32 cellular contexts compared by ENCODE assay signal in the genomic region with DNA sequence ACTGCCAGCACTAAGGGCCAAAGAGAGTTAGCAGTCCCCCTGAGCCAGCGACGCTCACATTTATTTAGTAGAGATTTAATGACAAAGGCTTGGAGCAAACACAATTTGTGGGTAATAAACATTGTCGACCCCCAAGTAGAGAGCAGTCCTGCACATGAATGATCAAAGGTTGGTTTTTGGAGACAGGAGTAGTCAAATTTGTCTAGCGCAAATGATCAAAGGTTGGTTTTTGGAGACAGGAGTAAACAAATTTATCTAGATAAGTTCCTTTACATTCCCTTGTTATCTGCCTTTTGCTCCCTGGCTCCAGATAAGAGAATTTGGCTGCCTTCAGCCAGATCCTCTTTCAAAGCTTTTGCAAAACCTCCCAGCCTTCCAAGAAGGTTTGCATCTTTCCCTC. TPM values are rescaled to one million over a fixed set of nuclear protein-coding genes. Genes with fewer than 3 reads are reported as not detected.
"Had no signal": no experiment of that assay in that cellular context is flagged by ENCODE, and none has a peak within 500 bp of the region (broad histone marks: within the 10 kb centered on the region; RNA-seq: fewer than 3 reads in every experiment).

No MANE protein-coding gene starts in this region.

- FAIRE-seq: pancreas, small intestine, urothelium cell line had no signal

- ATAC-seq: mucosa of descending colon; naive thymus-derived CD4-positive, alpha-beta T cell; natural killer cell treated with Interleukin-12 subunit alpha and Interleukin-12 subunit beta and Interleukin-15 and Interleukin-18, amount 100 ng/mL, for 72 hours; pancreas; right cardiac atrium; upper lobe of right lung had no signal

- DNase-seq: islet precursor cell; left ventricle myocardium inferior; midbrain; mucosa of descending colon; naive thymus-derived CD4-positive, alpha-beta T cell; nucleus accumbens; pancreas; posterior cingulate gyrus; retina; right cardiac atrium; sigmoid colon; small intestine; spleen; stimulated activated CD4-positive, alpha-beta T cell treated with anti-CD3 and anti-CD28 coated beads, Interleukin-2, amount 100 ng/mL, for 48 hours; stimulated activated naive CD4-positive, alpha-beta T cell; tibial artery; upper lobe of right lung had no signal

- H3K79me2 ChIP-seq: hepatocyte had no signal

- H3K4me1 ChIP-seq: left ventricle myocardium inferior, pancreas, prostate gland, sigmoid colon, spleen, suprapubic skin, tibial artery, upper lobe of right lung had no signal

- H3K4me2 ChIP-seq: hepatocyte had no signal

- H3K27ac ChIP-seq: hepatocyte, left ventricle myocardium inferior, pancreas, prostate gland, sigmoid colon, spleen, suprapubic skin, thoracic aorta, tibial artery, upper lobe of right lung had no signal

- H3K27me3 ChIP-seq: hepatocyte, pancreas, sigmoid colon, spleen, suprapubic skin, tibial artery, upper lobe of right lung had no signal

- H3K9me3 ChIP-seq: mucosa of descending colon, pancreas, prostate gland, sigmoid colon, thoracic aorta, upper lobe of right lung had no signal

- H3K4me3 Mint-ChIP-seq: naive thymus-derived CD4-positive, alpha-beta T cell; natural killer cell treated with Interleukin-12 subunit alpha and Interleukin-12 subunit beta and Interleukin-15 and Interleukin-18, amount 100 ng/mL, for 72 hours; stimulated activated naive CD8-positive, alpha-beta T cell treated with anti-CD3 and anti-CD28 coated beads, Interleukin-15, Interleukin-2, amounts not matched to agents 100 ng/mL and 50 ng/mL, for 24 hours had no signal

- H3K36me3 ChIP-seq: prostate gland had no signal

- H3K4me3 ChIP-seq: hepatocyte, left ventricle myocardium inferior, lung, mucosa of descending colon, pancreas, prostate gland, sigmoid colon, spleen, suprapubic skin, thoracic aorta, tibial artery, upper lobe of right lung had no signal

- H2AFZ ChIP-seq: hepatocyte had no signal

- H3K9me3 Mint-ChIP-seq: natural killer cell treated with Interleukin-12 subunit alpha and Interleukin-12 subunit beta and Interleukin-15 and Interleukin-18, amount 100 ng/mL, for 72 hours had no signal

- H3K27ac Mint-ChIP-seq: natural killer cell treated with Interleukin-12 subunit alpha and Interleukin-12 subunit beta and Interleukin-15 and Interleukin-18, amount 100 ng/mL, for 72 hours had no signal

- H3K27me3 Mint-ChIP-seq: naive thymus-derived CD4-positive, alpha-beta T cell; natural killer cell treated with Interleukin-12 subunit alpha and Interleukin-12 subunit beta and Interleukin-15 and Interleukin-18, amount 100 ng/mL, for 72 hours; stimulated activated naive CD8-positive, alpha-beta T cell treated with anti-CD3 and anti-CD28 coated beads, Interleukin-15, Interleukin-2, amounts not matched to agents 100 ng/mL and 50 ng/mL, for 24 hours had no signal

RNA-seq across cellular contexts. Expression of a gene that starts 26.9 kb away (rescaled TPM):
- total RNA-seq: hepatocyte; kidney epithelial cell; left ventricle myocardium inferior; lower leg skin; lung; mesenteric fat pad; mucosa of descending colon; myocyte; naive thymus-derived CD4-positive, alpha-beta T cell; natural killer cell treated with Interleukin-12 subunit alpha and Interleukin-12 subunit beta and Interleukin-15 and Interleukin-18, amount 100 ng/mL, for 72 hours; osteoblast; pancreas; prostate gland; right cardiac atrium; spleen; subcutaneous adipose tissue; suprapubic skin; thoracic aorta; upper lobe of right lung had no signal
- polyA plus RNA-seq: hepatocyte; lung; naive thymus-derived CD4-positive, alpha-beta T cell; neural cell; pancreas; right cardiac atrium; sigmoid colon; small intestine; spleen had no signal
